ENCODE assay signal across 16 cellular contexts in genomic region chr6:107819217-107819616, GRCh38. TPM values are rescaled to one million over a fixed set of nuclear protein-coding genes. Genes with fewer than 3 reads are reported as not detected.
DNase-seq lines count a peak whose midpoint lies in the region; ATAC-seq and TF ChIP-seq lines count a peak whose summit lies in the region.
"Had no signal": no experiment of that assay in that cellular context is flagged by ENCODE, and none has a peak within 500 bp of the region (broad histone marks: within the 10 kb centered on the region; RNA-seq: fewer than 3 reads in every experiment).

No MANE protein-coding gene starts in this region.

- peak overlapping the region; percentile 87 for H3K4me3 Mint-ChIP-seq in activated CD4-positive, alpha-beta T cell treated with anti-CD3 and anti-CD28 coated beads for 36 hours
- H3K4me3 Mint-ChIP-seq in activated CD8-positive, alpha-beta T cell treated with anti-CD3 and anti-CD28 coated beads for 36 hours = peak overlapping the region; percentile 88

- H3K27ac Mint-ChIP-seq in activated CD4-positive, alpha-beta T cell treated with anti-CD3 and anti-CD28 coated beads for 36 hours = peak overlapping the region; percentile 98
- peak overlapping the region; percentile 94 for H3K27ac Mint-ChIP-seq in activated CD8-positive, alpha-beta T cell treated with anti-CD3 and anti-CD28 coated beads for 36 hours

- CTCF ChIA-PET in activated CD4-positive, alpha-beta T cell treated with anti-CD3 and anti-CD28 coated beads for 36 hours (lab: Charles Lee) = interaction anchor here (0.5 to 4.1 kb wide), 8 partner anchors 21 to 125 kb away, joined by 3 to 20 read pairs (median 4); no protein-coding TSS in a partner anchor
- CTCF ChIA-PET in activated CD8-positive, alpha-beta T cell treated with anti-CD3 and anti-CD28 coated beads for 36 hours (lab: Charles Lee) = interaction anchor here (0.6 to 7.1 kb wide), 7 partner anchors 13 to 144 kb away, joined by 3 to 46 read pairs (median 4); no protein-coding TSS in a partner anchor

- H3K27me3 Mint-ChIP-seq in activated CD4-positive, alpha-beta T cell treated with anti-CD3 and anti-CD28 coated beads for 36 hours = no peaks in the 10 kb centered on the region
- H3K27me3 Mint-ChIP-seq in activated CD8-positive, alpha-beta T cell treated with anti-CD3 and anti-CD28 coated beads for 36 hours = no peaks in the 10 kb centered on the region

- DNase-seq in activated CD4-positive, alpha-beta T cell treated with anti-CD3 and anti-CD28 coated beads for 36 hours = peak; percentile 63
- DNase-seq in activated CD4-positive, alpha-beta T cell treated with anti-CD3 and anti-CD28 coated beads for 1 hour = no peak
- DNase-seq in activated CD8-positive, alpha-beta T cell treated with anti-CD3 and anti-CD28 coated beads for 36 hours = peak; percentile 62
- DNase-seq in coronary artery (ENCODE audit: low spot score) = peak; percentile 3
- peak; percentile 24 for DNase-seq in stimulated activated CD4-positive, alpha-beta T cell treated with anti-CD3 and anti-CD28 coated beads, Interleukin-4, amount 100 ng/mL, for 1 hour
- DNase-seq in NCI-H2196 treated with DMSO at 0.1 percent for 48 hours (lab: John Stamatoyannopoulos, UW; ENCODE audit: unreplicated experiment) = no peak
- DNase-seq: GF-D8; NCI-H2107; NK-92 treated with Interleukin-12 subunit alpha and Interleukin-12 subunit beta, amount 100 ng/mL, for 24 hours; Right ventricle myocardium superior had no signal

- intact Hi-C loops in activated CD4-positive, alpha-beta T cell treated with anti-CD3 and anti-CD28 coated beads for 36 hours (cut with DNase I, micrococcal nuclease) = loop anchor here in 1 of 2 experiments (2.0 kb wide), 1 partner anchor 106 kb away; no protein-coding TSS in a partner anchor
- intact Hi-C loops in activated CD8-positive, alpha-beta T cell treated with anti-CD3 and anti-CD28 coated beads for 36 hours (cut with micrococcal nuclease) = no loop called here

- H3K4me3 ChIP-seq in coronary artery = no peak overlapping the region
- H3K4me3 ChIP-seq: right atrium auricular region had no signal

- peaks cover 82% of the 10 kb centered on the region for H3K4me1 Mint-ChIP-seq in activated CD4-positive, alpha-beta T cell treated with anti-CD3 and anti-CD28 coated beads for 36 hours
- peaks cover 72% of the 10 kb centered on the region for H3K4me1 Mint-ChIP-seq in activated CD8-positive, alpha-beta T cell treated with anti-CD3 and anti-CD28 coated beads for 36 hours (ENCODE audit: low read depth)

- no peak for TF ChIP-seq CTCF in activated CD8-positive, alpha-beta T cell treated with anti-CD3 and anti-CD28 coated beads for 36 hours (IDR thresholded peaks at IDR 0.05)
- TF ChIP-seq CTCF in coronary artery (IDR thresholded peaks at IDR 0.05) = no peak

- POLR2A ChIA-PET in activated CD4-positive, alpha-beta T cell treated with anti-CD3 and anti-CD28 coated beads for 36 hours (lab: Charles Lee) = interaction anchor here (1.0 to 1.4 kb wide), 2 partner anchors 13 to 66 kb away, joined by 3 to 5 read pairs; no protein-coding TSS in a partner anchor
- POLR2A ChIA-PET in activated CD8-positive, alpha-beta T cell treated with anti-CD3 and anti-CD28 coated beads for 36 hours (lab: Charles Lee) = interaction anchor here (0.9 to 7.4 kb wide), 8 partner anchors 8 to 110 kb away, joined by 3 to 43 read pairs (median 5); no protein-coding TSS in a partner anchor

- peak; percentile 11 for ATAC-seq in activated CD4-positive, alpha-beta T cell treated with anti-CD3 and anti-CD28 coated beads for 36 hours
- ATAC-seq in activated CD8-positive, alpha-beta T cell treated with anti-CD3 and anti-CD28 coated beads for 36 hours = peak; percentile 11
- ATAC-seq in GM19455 (IDR thresholded peaks at IDR 0.05; ENCODE audit: unreplicated experiment) (no peak), HG02852 (IDR thresholded peaks at IDR 0.05; ENCODE audit: unreplicated experiment) (no peak)

- H3K36me3 Mint-ChIP-seq in activated CD4-positive, alpha-beta T cell treated with anti-CD3 and anti-CD28 coated beads for 36 hours (ENCODE audit: low read depth) = peaks cover 7% of the 10 kb centered on the region
- H3K36me3 Mint-ChIP-seq in activated CD8-positive, alpha-beta T cell treated with anti-CD3 and anti-CD28 coated beads for 36 hours (ENCODE audit: low read depth) = peaks cover 10% of the 10 kb centered on the region
- H3K36me3 Mint-ChIP-seq: brain had no signal

- no peak overlapping the region for H3K27ac ChIP-seq in coronary artery
- H3K27ac ChIP-seq: right atrium auricular region had no signal

- H3K9me3 Mint-ChIP-seq in activated CD4-positive, alpha-beta T cell treated with anti-CD3 and anti-CD28 coated beads for 36 hours (ENCODE audit: low read depth) = no peaks in the 10 kb centered on the region
- H3K9me3 Mint-ChIP-seq in activated CD8-positive, alpha-beta T cell treated with anti-CD3 and anti-CD28 coated beads for 36 hours = no peaks in the 10 kb centered on the region
- H3K9me3 Mint-ChIP-seq: brain had no signal

RNA-seq across cellular contexts. Expression of gene SCML4, which starts 4.9 kb away (rescaled TPM):
- 10 to 100 TPM in 1 of 2 experiments, 1 to 10 TPM in 1; 9.0 to 11.0 TPM for total RNA-seq in activated CD4-positive, alpha-beta T cell treated with anti-CD3 and anti-CD28 coated beads for 36 hours
- 10 to 100 TPM; 14.8 to 17.9 TPM for total RNA-seq in activated CD8-positive, alpha-beta T cell treated with anti-CD3 and anti-CD28 coated beads for 36 hours
- total RNA-seq: A172, H4 had no signal

Comparison
In these comparisons a context has a peak if more than half of its experiments do, and no peak if none do; other contexts are left out.
1. DNase-seq: peak in activated CD4-positive, alpha-beta T cell treated with anti-CD3 and anti-CD28 coated beads for 36 hours (single experiment), activated CD8-positive, alpha-beta T cell treated with anti-CD3 and anti-CD28 coated beads for 36 hours (single experiment), coronary artery (single experiment) and stimulated activated CD4-positive, alpha-beta T cell treated with anti-CD3 and anti-CD28 coated beads, Interleukin-4, amount 100 ng/mL, for 1 hour (single experiment); none in activated CD4-positive, alpha-beta T cell treated with anti-CD3 and anti-CD28 coated beads for 1 hour (single experiment) and NCI-H2196 treated with DMSO at 0.1 percent for 48 hours (single experiment).
2. ATAC-seq: peak in activated CD4-positive, alpha-beta T cell treated with anti-CD3 and anti-CD28 coated beads for 36 hours (single experiment) and activated CD8-positive, alpha-beta T cell treated with anti-CD3 and anti-CD28 coated beads for 36 hours (single experiment); none in GM19455 (single experiment) and HG02852 (single experiment).